8 cellular contexts compared by ENCODE assay signal in genomic region chr5:35478856-35479682, GRCh38.
DNase-seq lines count a peak whose midpoint lies in the region; ATAC-seq and TF ChIP-seq lines count a peak whose summit lies in the region.

No MANE protein-coding gene starts in this region.

- TF ChIP-seq CTCF in Calu3 (IDR thresholded peaks at IDR 0.05; ENCODE audit: unreplicated experiment) = no peak
- TF ChIP-seq CTCF in HFFc6 (IDR thresholded peaks at IDR 0.05) = no peak
- no peak for TF ChIP-seq CTCF in neutrophil (IDR thresholded peaks at IDR 0.05)

- H3K4me3 ChIP-seq in neutrophil (ENCODE audit: low read depth in 1 of 2, low read length in 1 of 2) = peak overlapping the region in 1 of 2 experiments; percentile 33

- peaks cover 40 to 48% of the 10 kb centered on the region in 2 experiments for H3K4me1 ChIP-seq in neutrophil (ENCODE audit: control insufficient read depth in 1 of 2, insufficient read depth in 1 of 2, low read depth in 1 of 2, low read length in 1 of 2)

- H3K4me3 Mint-ChIP-seq in Calu3 (ENCODE audit: low read depth, unreplicated experiment) (peak overlapping the region; percentile 79), HFFc6 (peak overlapping the region; percentile 92)

- no TSS peak for BruUV-seq in Calu3 (replicated peaks; lab: Mats Ljungman, UMichigan)

- DNase-seq in Calu3 (peak; percentile 21), HFFc6 (peak; percentile 10), RPMI8226 (peak; percentile 26), epidermal melanocyte (ENCODE audit: insufficient read length, low spot score) (peak; percentile 79), caudate nucleus (lab: John Stamatoyannopoulos, UW) (no peak), NCI-H1694 treated with DMSO at 0.1 percent for 48 hours (lab: John Stamatoyannopoulos, UW) (no peak)

- no peaks in the 10 kb centered on the region for H3K9me3 ChIP-seq in neutrophil

- intact Hi-C loops in Calu3 (cut with micrococcal nuclease; ENCODE audit: unreplicated experiment) = loop anchor here (5.0 kb wide), 1 partner anchor 138 kb away; the partner anchor contains the start of gene SPEF2

- CTCF ChIA-PET in Calu3 (lab: Charles Lee) = interaction anchor here (0.6 to 0.9 kb wide), 4 partner anchors 12 to 447 kb away, joined by 3 to 6 read pairs (median 3); partner anchors contain the start of gene PRLR

- H3K9me3 Mint-ChIP-seq in Calu3 (ENCODE audit: low read depth, unreplicated experiment) (no peaks in the 10 kb centered on the region), HFFc6 (no peaks in the 10 kb centered on the region)

- no peaks in the 10 kb centered on the region for H3K36me3 ChIP-seq in neutrophil

- no peak for ATAC-seq in GM21825 (IDR thresholded peaks at IDR 0.05; ENCODE audit: unreplicated experiment)

- H3K4me1 Mint-ChIP-seq in Calu3 (ENCODE audit: low read depth, unreplicated experiment) (no peaks in the 10 kb centered on the region), HFFc6 (ENCODE audit: low read depth) (peaks cover 19% of the 10 kb centered on the region)

- peak overlapping the region; percentile 96 for H3K27ac Mint-ChIP-seq in Calu3 (ENCODE audit: unreplicated experiment)
- H3K27ac Mint-ChIP-seq in HFFc6 = peak overlapping the region; percentile 93

- H3K36me3 Mint-ChIP-seq in Calu3 (ENCODE audit: insufficient read depth, unreplicated experiment) (peaks cover 4% of the 10 kb centered on the region), HFFc6 (ENCODE audit: low read depth) (no peaks in the 10 kb centered on the region)

- H3K27me3 Mint-ChIP-seq in Calu3 (ENCODE audit: unreplicated experiment) = no peaks in the 10 kb centered on the region
- peaks cover 3% of the 10 kb centered on the region; the same call in 1 of the 2 replicates for H3K27me3 Mint-ChIP-seq in HFFc6 (ENCODE audit: insufficient read depth)

- no peaks in the 10 kb centered on the region for H3K27me3 ChIP-seq in neutrophil

- H3K27ac ChIP-seq in neutrophil (peak overlapping the region; percentile 77), caudate nucleus (ENCODE audit: low read depth, low read length) (no peak overlapping the region)

Comparison
In these comparisons a context has a peak if more than half of its experiments do, and no peak if none do; other contexts are left out.
1. DNase-seq: peak in Calu3 (single experiment), HFFc6 (single experiment), RPMI8226 (single experiment) and epidermal melanocyte (single experiment); none in caudate nucleus (0 of 61) and NCI-H1694 treated with DMSO at 0.1 percent for 48 hours (single experiment).